In genomic region chr1:155326020-155326526, GRCh38 we compare ENCODE assay signal across 12 cellular contexts. TPM values are rescaled to one million over a fixed set of nuclear protein-coding genes. Genes with fewer than 3 reads are reported as not detected.
DNase-seq lines count a peak whose midpoint lies in the region; ATAC-seq, FAIRE-seq and TF ChIP-seq lines count a peak whose summit lies in the region.
"Had no signal": no experiment of that assay in that cellular context is flagged by ENCODE, and none has a peak within 500 bp of the region (broad histone marks: within the 10 kb centered on the region; RNA-seq: fewer than 3 reads in every experiment).

No MANE protein-coding gene starts in this region.

- TF ChIP-seq CTCF in Panc1 (IDR thresholded peaks at IDR 0.05) = no peak
- no peak for TF ChIP-seq CTCF in kidney (IDR thresholded peaks at IDR 0.05; ENCODE audit: borderline replicate concordance, extremely low read depth, insufficient read depth)

- H2BK5ac ChIP-seq in trophoblast cell (ENCODE audit: low read depth, low read length, poor library complexity) = no peak overlapping the region

- H3K36me3 Mint-ChIP-seq in effector memory CD8-positive, alpha-beta T cell (ENCODE audit: insufficient read depth) = peaks cover 27% of the 10 kb centered on the region

- H3K4ac ChIP-seq in trophoblast cell (ENCODE audit: low read depth, low read length) = no peak overlapping the region

- peak overlapping the region; percentile 83 to 90 for H3K4me3 Mint-ChIP-seq in effector memory CD8-positive, alpha-beta T cell

- no peak overlapping the region for H3K14ac ChIP-seq in trophoblast cell (ENCODE audit: low read length)

- no CpG with 5 or more reads among the region's 6 CpGs for WGBS in trophoblast cell (ENCODE audit: extremely low coverage, insufficient coverage, insufficient read length)

- H3K79me2 ChIP-seq in trophoblast cell (ENCODE audit: control insufficient read depth, insufficient read depth, low read length, poor library complexity) = peaks cover 14% of the 10 kb centered on the region

- no peak overlapping the region for H3K18ac ChIP-seq in trophoblast cell (ENCODE audit: low read length)

- H3K27ac ChIP-seq in Panc1 (ENCODE audit: low read length) (peak overlapping the region; percentile 95), trophoblast cell (ENCODE audit: low read depth, low read length) (no peak overlapping the region), kidney (ENCODE audit: low read depth in 2 of 2, low read length in 2 of 2) (no peak overlapping the region)

- peaks cover 12 to 18% of the 10 kb centered on the region in 2 donors for H3K4me1 Mint-ChIP-seq in effector memory CD8-positive, alpha-beta T cell (ENCODE audit: low read depth in 2 of 2)

- H3K4me2 ChIP-seq in trophoblast cell (ENCODE audit: low read length) = no peak overlapping the region

- in situ Hi-C loops in Panc1 (cut with HindIII; ENCODE audit: low pct_unique_long_range_greater_than_20kb, low sequenced_read_pairs) = no loop called here

- ATAC-seq in Panc1 (no peak), HG03097 (IDR thresholded peaks at IDR 0.05; ENCODE audit: low FRiP score, unreplicated experiment) (no peak), GM18505 (IDR thresholded peaks at IDR 0.05; ENCODE audit: unreplicated experiment) (no peak)
- no peak for ATAC-seq in effector memory CD8-positive, alpha-beta T cell (replicated peaks)

- BruUV-seq in Panc1 (replicated peaks; lab: Mats Ljungman, UMichigan) = no TSS peak

- no peak overlapping the region for H2AK5ac ChIP-seq in trophoblast cell (ENCODE audit: low read length)

- no peaks in the 10 kb centered on the region for H3K9me3 Mint-ChIP-seq in effector memory CD8-positive, alpha-beta T cell

- H2BK12ac ChIP-seq in trophoblast cell (ENCODE audit: low read length) = no peak overlapping the region

- FAIRE-seq in GM12891 (lab: Jason Lieb, UNC) (peak; percentile 35), kidney (lab: Jason Lieb, UNC) (no peak)
- FAIRE-seq: bronchial epithelial cell had no signal

- H3K27me3 ChIP-seq in Panc1 (ENCODE audit: control insufficient read depth, insufficient read depth, low read length) (no peaks in the 10 kb centered on the region), trophoblast cell (ENCODE audit: insufficient read depth, low read length) (no peaks in the 10 kb centered on the region)

- H3K36me3 ChIP-seq in Panc1 (ENCODE audit: control insufficient read depth, insufficient read depth, low read length) = no peaks in the 10 kb centered on the region; the same call in none of the 2 replicates
- H3K36me3 ChIP-seq in trophoblast cell (ENCODE audit: control insufficient read depth in 1 of 2, insufficient read depth in 2 of 2, low read length in 2 of 2) = peaks cover 38 to 40% of the 10 kb centered on the region in 2 experiments
- peaks cover 11 to 12% of the 10 kb centered on the region in 2 donors for H3K36me3 ChIP-seq in kidney (ENCODE audit: control insufficient read depth in 1 of 2, insufficient read depth in 2 of 2, low read length in 2 of 2)

- H3K27ac Mint-ChIP-seq in effector memory CD8-positive, alpha-beta T cell = peak overlapping the region; percentile 33 to 60

- no peak overlapping the region for H2AFZ ChIP-seq in trophoblast cell (ENCODE audit: insufficient read depth, low read length, poor library complexity)

- H3K27me3 Mint-ChIP-seq in effector memory CD8-positive, alpha-beta T cell = no peaks in the 10 kb centered on the region

- no peak overlapping the region for H3K9ac ChIP-seq in trophoblast cell (ENCODE audit: low read length)
- no peak overlapping the region for H3K9ac ChIP-seq in kidney (ENCODE audit: low read length in 2 of 2)

- H3K9me3 ChIP-seq in Panc1 (ENCODE audit: control insufficient read depth, insufficient read depth, low read depth, low read length) (no peaks in the 10 kb centered on the region), trophoblast cell (ENCODE audit: insufficient read depth, low read depth, low read length) (no peaks in the 10 kb centered on the region), kidney (ENCODE audit: control insufficient read depth in 1 of 2, low read length in 2 of 2) (no peaks in the 10 kb centered on the region)

- POLR2A ChIA-PET in Panc1 (lab: Charles Lee) = interaction anchor here (0.7 kb wide), 1 partner anchor 333 kb away, joined by 4 read pairs; no protein-coding TSS in a partner anchor

- H4K8ac ChIP-seq in trophoblast cell (ENCODE audit: low read depth, low read length) = no peak overlapping the region

- DNase-seq in GM12891 (ENCODE audit: insufficient read length, low spot score) (no peak), Panc1 (ENCODE audit: low read depth, low spot score) (no peak), trophoblast cell (no peak), kidney (no peak)
- no peak for DNase-seq in effector memory CD8-positive, alpha-beta T cell
- DNase-seq: activated CD4-positive, alpha-beta T cell treated with anti-CD3 and anti-CD28 coated beads for 1 hour; NCI-H1930 had no signal

- H4K91ac ChIP-seq in trophoblast cell (ENCODE audit: low read depth, low read length) = no peak overlapping the region

- CTCF ChIA-PET in Panc1 (lab: Charles Lee) = no interaction called here

- intact Hi-C loops in Panc1 (cut with micrococcal nuclease; ENCODE audit: unreplicated experiment) = no loop called here
- intact Hi-C loops in kidney (cut with DNase I) = no loop called here

- H2BK120ac ChIP-seq in trophoblast cell (ENCODE audit: insufficient read depth, low read length, poor library complexity) = no peak overlapping the region

- H3K23ac ChIP-seq in trophoblast cell (ENCODE audit: low read length) = peak overlapping the region; percentile 31

- no peak overlapping the region for H4K12ac ChIP-seq in trophoblast cell (ENCODE audit: low read depth, low read length)

- no peak for TF ChIP-seq POLR2A in GM12891 (IDR thresholded peaks at IDR 0.05; ENCODE audit: low read depth, low read length)
- TF ChIP-seq POLR2A in GM18505 (IDR thresholded peaks at IDR 0.05; ENCODE audit: borderline replicate concordance, extremely low read depth, insufficient read depth, insufficient read length) = no peak

- H3K79me1 ChIP-seq in trophoblast cell (ENCODE audit: low read length) = peaks cover 18% of the 10 kb centered on the region

- H3K4me3 ChIP-seq in Panc1 (ENCODE audit: low read depth in 2 of 2, low read length in 2 of 2) = peak overlapping the region; percentile 92 to 96
- H3K4me3 ChIP-seq in trophoblast cell (ENCODE audit: low read depth, low read length) = no peak overlapping the region
- H3K4me3 ChIP-seq in kidney (ENCODE audit: low read length in 2 of 2) = no peak overlapping the region

- H3K4me1 ChIP-seq in Panc1 (ENCODE audit: control insufficient read depth, insufficient read depth, low read length) (peaks cover 33% of the 10 kb centered on the region), trophoblast cell (ENCODE audit: control insufficient read depth in 1 of 2, insufficient read depth in 2 of 2, low read length in 2 of 2) (peaks cover 6 to 16% of the 10 kb centered on the region in 2 experiments), kidney (ENCODE audit: control insufficient read depth in 1 of 2, insufficient read depth in 1 of 2, low read depth in 1 of 2, low read length in 2 of 2) (peaks cover 0 to 17% of the 10 kb centered on the region in 2 donors)

TF ChIP-seq in GM12891, 5 proteins besides CTCF, POLR2A, EP300 and RAD21:
- no peak; the same call in 1 of the 2 replicates for TF ChIP-seq POLR2AphosphoS5 (IDR thresholded peaks at IDR 0.05; ENCODE audit: low read depth, low read length)
- TF ChIP-seq PAX5 (IDR thresholded peaks at IDR 0.05; ENCODE audit: insufficient read depth, low read length, severe bottlenecking) = no peak
- no peak for TF ChIP-seq TAF1 (IDR thresholded peaks at IDR 0.05; ENCODE audit: low read depth, low read length)
- no peak for TF ChIP-seq SPI1 (IDR thresholded peaks at IDR 0.05; ENCODE audit: low read depth, low read length)
- no peak for TF ChIP-seq POU2F2 (IDR thresholded peaks at IDR 0.05; ENCODE audit: low read depth, low read length)

RNA-seq across cellular contexts. Expression of gene RUSC1, which starts 5.4 kb away (rescaled TPM):
- 8.1 TPM for polyA plus RNA-seq in GM12891 (2012; ENCODE audit: low read depth, missing spikeins)
- total RNA-seq in Panc1 (2021; ENCODE audit: unreplicated experiment) = 77.9 TPM
- 72.9 TPM for polyA plus RNA-seq in Panc1 (2012; ENCODE audit: insufficient read length)
- 45.7 and 48.3 TPM in 2 replicates for polyA plus RNA-seq in trophoblast cell (2013)
- total RNA-seq in kidney = 32.7 TPM
- 29.7 TPM for polyA plus RNA-seq in kidney (ENCODE audit: insufficient read depth, low read depth, low replicate concordance)

RNA-seq across cellular contexts. Expression of gene FDPS, which starts 17.4 kb away (rescaled TPM):
- 359 TPM for polyA plus RNA-seq in GM12891 (2012; ENCODE audit: low read depth, missing spikeins)
- total RNA-seq in Panc1 (2021; ENCODE audit: unreplicated experiment) = 255 TPM
- polyA plus RNA-seq in Panc1 (2012; ENCODE audit: insufficient read length) = 170 TPM
- polyA plus RNA-seq in trophoblast cell (2013) = 339 and 342 TPM in 2 replicates
- total RNA-seq in kidney = 112 TPM
- 184 TPM for polyA plus RNA-seq in kidney (ENCODE audit: insufficient read depth, low read depth, low replicate concordance)

RNA-seq across cellular contexts. Expression of gene PKLR, which starts 24.8 kb away (rescaled TPM):
- polyA plus RNA-seq in GM12891 (2012; ENCODE audit: low read depth, missing spikeins) = 0.05 TPM
- 0.13 TPM for total RNA-seq in Panc1 (2021; ENCODE audit: unreplicated experiment)
- not detected for polyA plus RNA-seq in Panc1 (2012; ENCODE audit: insufficient read length)
- 0.03 and 0.04 TPM in 2 replicates for polyA plus RNA-seq in trophoblast cell (2013)
- total RNA-seq in kidney = 0.82 TPM
- polyA plus RNA-seq in kidney (ENCODE audit: insufficient read depth, low read depth, low replicate concordance) = 19.9 TPM
- total RNA-seq: bronchial epithelial cell, fibroblast of villous mesenchyme, RPMI7951 had no signal

RNA-seq across cellular contexts. Expression of gene HCN3, which starts 48.8 kb away (rescaled TPM):
- 1.6 TPM for polyA plus RNA-seq in GM12891 (2012; ENCODE audit: low read depth, missing spikeins)
- total RNA-seq in Panc1 (2021; ENCODE audit: unreplicated experiment) = 7.8 TPM
- polyA plus RNA-seq in Panc1 (2012; ENCODE audit: insufficient read length) = 8.6 TPM
- polyA plus RNA-seq in trophoblast cell (2013) = 2.5 and 2.8 TPM in 2 replicates
- 3.3 TPM for total RNA-seq in kidney
- 4.5 TPM for polyA plus RNA-seq in kidney (ENCODE audit: insufficient read depth, low read depth, low replicate concordance)

RNA-seq across cellular contexts. Expression of gene CLK2, which starts 52.8 kb away (rescaled TPM):
- 35.8 TPM for polyA plus RNA-seq in GM12891 (2012; ENCODE audit: low read depth, missing spikeins)
- total RNA-seq in Panc1 (2021; ENCODE audit: unreplicated experiment) = 43.6 TPM
- polyA plus RNA-seq in Panc1 (2012; ENCODE audit: insufficient read length) = 38.2 TPM
- polyA plus RNA-seq in trophoblast cell (2013) = 48.9 and 52.4 TPM in 2 replicates
- 59.7 TPM for total RNA-seq in kidney
- polyA plus RNA-seq in kidney (ENCODE audit: insufficient read depth, low read depth, low replicate concordance) = 28.9 TPM

Comparison
In these comparisons a context has a peak if more than half of its experiments do, and no peak if none do; other contexts are left out.
1. H3K4me3 ChIP-seq: peak in Panc1 (2 of 2); none in trophoblast cell (single experiment) and kidney (0 of 2).